ENCODE assay signal across 25 cellular contexts in the genomic region with DNA sequence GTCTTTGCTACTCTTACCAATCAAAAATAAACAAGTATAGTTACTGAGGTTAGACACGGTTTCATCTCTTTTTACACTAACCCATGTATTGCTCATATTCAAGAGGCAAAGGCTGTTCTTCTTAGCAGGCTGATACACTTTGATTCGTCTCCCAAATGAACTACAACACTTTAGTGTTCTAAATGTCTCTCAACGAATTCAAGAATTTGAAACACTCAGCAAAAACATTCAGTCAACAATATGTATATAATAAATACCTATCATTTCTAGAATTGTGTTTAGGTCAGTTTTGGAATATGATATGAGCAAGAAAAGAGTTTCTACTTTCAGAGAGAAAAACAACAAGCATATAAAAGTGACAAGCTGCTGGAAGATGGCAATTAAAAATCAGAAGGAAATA.
A peak's percentile ranks its signal among the peaks of the same experiment; 100 is the strongest.
DNase-seq lines count a peak whose midpoint lies in the region; ATAC-seq, FAIRE-seq and TF ChIP-seq lines count a peak whose summit lies in the region.
"Had no signal": no experiment of that assay in that cellular context is flagged by ENCODE, and none has a peak within 500 bp of the region (broad histone marks: within the 10 kb centered on the region; RNA-seq: fewer than 3 reads in every experiment).

No MANE protein-coding gene starts in this region.

- no peak for TF ChIP-seq CTCF in HepG2 (CRISPR knock-in tag; IDR thresholded peaks at IDR 0.05)
- TF ChIP-seq CTCF in right lobe of liver (IDR thresholded peaks at IDR 0.05), result no peak
- no peak for TF ChIP-seq CTCF in neural progenitor cell (IDR thresholded peaks at IDR 0.05)
- TF ChIP-seq CTCF in GM23338 (conservative IDR thresholded peaks at IDR 0.05; ENCODE audit: low read depth in 2 of 2), result no peak

- TF ChIP-seq EP300 in HepG2 (IDR thresholded peaks at IDR 0.05; ENCODE audit: low read depth in 2 of 2, low read length in 2 of 2) (no peak), HepG2 (CRISPR knock-in tag; IDR thresholded peaks at IDR 0.05; ENCODE audit: borderline replicate concordance) (no peak)

- ATAC-seq in HepG2 (no peak), right lobe of liver (no peak), GM23338 (no peak)
- ATAC-seq: GM12878 had no signal

- no peaks in the 10 kb centered on the region for H3K9me2 ChIP-seq in GM23338 (ENCODE audit: insufficient read depth)

- no peak overlapping the region for H3K4me2 ChIP-seq in HepG2 (ENCODE audit: low read depth, low read length)
- H3K4me2 ChIP-seq in neural progenitor cell, result no peak overlapping the region
- no peak overlapping the region for H3K4me2 ChIP-seq in GM23338
- H3K4me2 ChIP-seq: BLaER1 had no signal

- H3K36me3 ChIP-seq in HepG2 (replicated peaks in 1 of 2; ENCODE audit: control insufficient read depth in 1 of 2, insufficient read depth in 2 of 2, low read length in 2 of 2), result no peaks in the 10 kb centered on the region
- no peaks in the 10 kb centered on the region for H3K36me3 ChIP-seq in right lobe of liver
- H3K36me3 ChIP-seq in neural progenitor cell, result no peaks in the 10 kb centered on the region
- no peaks in the 10 kb centered on the region for H3K36me3 ChIP-seq in GM23338 (ENCODE audit: insufficient read depth)
- H3K36me3 ChIP-seq: BE2C, BLaER1 had no signal

- H3K9ac ChIP-seq in HepG2 (ENCODE audit: insufficient read depth, low read depth, low read length) (no peak overlapping the region), neural progenitor cell (no peak overlapping the region)
- H3K9ac ChIP-seq: BLaER1 had no signal

- peak overlapping the region; percentile 10 for H3K27ac Mint-ChIP-seq in neural progenitor cell
- H3K27ac Mint-ChIP-seq in GM23338, result no peak overlapping the region
- H3K27ac Mint-ChIP-seq: CD14-positive monocyte; CD4-positive, alpha-beta memory T cell; CD4-positive, CD25-positive, alpha-beta regulatory T cell; CD8-positive, alpha-beta memory T cell had no signal

- H3K4me3 Mint-ChIP-seq in neural progenitor cell (no peak overlapping the region), GM23338 (no peak overlapping the region)
- H3K4me3 Mint-ChIP-seq: CD14-positive monocyte; CD4-positive, alpha-beta memory T cell; CD4-positive, CD25-positive, alpha-beta regulatory T cell; CD8-positive, alpha-beta memory T cell had no signal

- H3K4me3 ChIP-seq in HepG2 (replicated peaks in 1 of 3; ENCODE audit: insufficient read depth in 1 of 3, low read depth in 2 of 3, low read length in 3 of 3) (no peak overlapping the region), right lobe of liver (no peak overlapping the region), neural progenitor cell (no peak overlapping the region), GM23338 (no peak overlapping the region)
- H3K4me3 ChIP-seq: BLaER1, GM12878 had no signal

- CTCF ChIA-PET in HepG2 (lab: Yijun Ruan, JAX; ENCODE audit: low intra/inter-chr PET ratio, low total read pairs), result no interaction called here

- no peaks in the 10 kb centered on the region for H3K79me2 ChIP-seq in HepG2 (ENCODE audit: insufficient read depth, low read length)
- no peaks in the 10 kb centered on the region for H3K79me2 ChIP-seq in neural progenitor cell (ENCODE audit: low read depth)
- no peaks in the 10 kb centered on the region for H3K79me2 ChIP-seq in GM23338 (replicated peaks; ENCODE audit: insufficient read depth)

- H3K9me3 Mint-ChIP-seq in neural progenitor cell (no peaks in the 10 kb centered on the region), GM23338 (peaks cover 4% of the 10 kb centered on the region; the same call in 1 of the 3 replicates)

- TF ChIP-seq POLR2A in HepG2 (IDR thresholded peaks at IDR 0.05; ENCODE audit: insufficient read depth in 1 of 2, low read depth in 2 of 2, low read length in 2 of 2), result no peak
- no peak for TF ChIP-seq POLR2A in right lobe of liver (IDR thresholded peaks at IDR 0.05)

- H3F3A ChIP-seq in neural progenitor cell (ENCODE audit: low read depth) (no peaks in the 10 kb centered on the region), GM23338 (replicated peaks; ENCODE audit: low read depth) (no peaks in the 10 kb centered on the region)

- H2AFZ ChIP-seq in HepG2 (ENCODE audit: low read length), result no peak overlapping the region
- H2AFZ ChIP-seq in neural progenitor cell (replicated peaks), result no peak overlapping the region
- H2AFZ ChIP-seq in GM23338, result no peak overlapping the region

- no peak for FAIRE-seq in HepG2 (lab: Jason Lieb, UNC)
- FAIRE-seq: GM12878, GM12892, GM18507 had no signal

- TF ChIP-seq RAD21 in HepG2 (CRISPR knock-in tag; IDR thresholded peaks at IDR 0.05), result no peak

- H4K20me1 ChIP-seq in HepG2 (ENCODE audit: insufficient read depth, low read length) (no peaks in the 10 kb centered on the region), neural progenitor cell (ENCODE audit: low read depth) (no peaks in the 10 kb centered on the region), GM23338 (replicated peaks; ENCODE audit: insufficient read depth) (no peaks in the 10 kb centered on the region)
- H4K20me1 ChIP-seq: BLaER1 had no signal

- no peaks in the 10 kb centered on the region for H3K4me1 Mint-ChIP-seq in neural progenitor cell
- no peaks in the 10 kb centered on the region for H3K4me1 Mint-ChIP-seq in GM23338
- H3K4me1 Mint-ChIP-seq: CD14-positive monocyte had no signal

- no TSS peak for BruUV-seq in HepG2 (replicated peaks; lab: Mats Ljungman, UMichigan)

- H3K27me3 Mint-ChIP-seq in neural progenitor cell (ENCODE audit: insufficient read depth, low read depth), result no peaks in the 10 kb centered on the region
- H3K27me3 Mint-ChIP-seq in GM23338 (ENCODE audit: insufficient read depth, low read depth, poor library complexity), result no peaks in the 10 kb centered on the region
- H3K27me3 Mint-ChIP-seq: CD4-positive, alpha-beta memory T cell; CD4-positive, CD25-positive, alpha-beta regulatory T cell had no signal

- H3K27ac ChIP-seq in HepG2 (ENCODE audit: extremely low read length, insufficient read depth, low read length), result no peak overlapping the region
- no peak overlapping the region for H3K27ac ChIP-seq in right lobe of liver
- H3K27ac ChIP-seq in neural progenitor cell, result no peak overlapping the region
- H3K27ac ChIP-seq in GM23338 (ENCODE audit: low read depth), result no peak overlapping the region
- H3K27ac ChIP-seq: 22Rv1, BLaER1 had no signal

- in situ Hi-C loops in HepG2 (cut with HindIII; ENCODE audit: extremely low pct_ligation_motif_present, low pct_unique_long_range_greater_than_20kb), result no loop called here

- no peak for DNase-seq in HepG2 (ENCODE audit: low spot score)
- no peak for DNase-seq in right lobe of liver
- DNase-seq in neural progenitor cell (ENCODE audit: low spot score), result no peak
- no peak for DNase-seq in effector CD4-positive, alpha-beta T cell
- DNase-seq in GM23338 (ENCODE audit: low spot score), result no peak
- DNase-seq: ACHN; BE2C; C1 segment of cervical spinal cord; CD4-positive, alpha-beta memory T cell; CD4-positive, CD25-positive, alpha-beta regulatory T cell; CD8-positive, alpha-beta memory T cell; COR-L47; DMS 273 treated with DMSO at 0.1 percent for 48 hours; DMS153; DMS53; DMS79; DND-41; EL; GDM1 had no signal

- H3K36me3 Mint-ChIP-seq in neural progenitor cell (no peaks in the 10 kb centered on the region), GM23338 (ENCODE audit: low read depth) (peaks cover 3% of the 10 kb centered on the region)
- H3K36me3 Mint-ChIP-seq: CD14-positive monocyte; CD4-positive, CD25-positive, alpha-beta regulatory T cell had no signal

- 0% methylated on average over 3 of the region's 3 CpGs for WGBS in HepG2 (ENCODE audit: low lambda C conversion rate)
- WGBS in right lobe of liver (ENCODE audit: insufficient coverage, low coverage, low lambda C conversion rate, missing lambda C conversion rate), result 37% methylated on average over 3 of the region's 3 CpGs

- H3K9me3 ChIP-seq in HepG2 (ENCODE audit: low read length) (no peaks in the 10 kb centered on the region; the same call in 1 of the 2 replicates), right lobe of liver (no peaks in the 10 kb centered on the region), neural progenitor cell (ENCODE audit: low read depth) (no peaks in the 10 kb centered on the region)
- H3K9me3 ChIP-seq: BE2C, BLaER1 had no signal

- POLR2A ChIA-PET in HepG2 (lab: Yijun Ruan, JAX), result no interaction called here

- H3K27me3 ChIP-seq in HepG2 (ENCODE audit: control insufficient read depth in 1 of 2, insufficient read depth in 2 of 2, low read length in 2 of 2) (no peaks in the 10 kb centered on the region), right lobe of liver (no peaks in the 10 kb centered on the region), neural progenitor cell (no peaks in the 10 kb centered on the region), GM23338 (ENCODE audit: insufficient read depth) (no peaks in the 10 kb centered on the region)
- H3K27me3 ChIP-seq: BE2C, BLaER1 had no signal

- H3K4me1 ChIP-seq in HepG2 (ENCODE audit: insufficient read depth, low read length), result no peaks in the 10 kb centered on the region
- no peaks in the 10 kb centered on the region for H3K4me1 ChIP-seq in right lobe of liver
- H3K4me1 ChIP-seq in neural progenitor cell, result no peaks in the 10 kb centered on the region
- H3K4me1 ChIP-seq in GM23338 (ENCODE audit: insufficient read depth), result no peaks in the 10 kb centered on the region
- H3K4me1 ChIP-seq: BE2C, BLaER1 had no signal

- intact Hi-C loops in HepG2 (cut with micrococcal nuclease; ENCODE audit: unreplicated experiment), result no loop called here
- intact Hi-C loops in right lobe of liver (cut with DNase I), result no loop called here

TF ChIP-seq in HepG2, 621 proteins besides CTCF, POLR2A, EP300 and RAD21:
- peak; percentile 12 to 57; a peak in 1 of 4 replicates for TF ChIP-seq MAFK (conservative IDR thresholded peaks at IDR 0.05 in 1 of 2, IDR thresholded peaks at IDR 0.05 in 1 of 2; ENCODE audit: low read length in 2 of 2)
- TF ChIP-seq NFKBIZ (CRISPR knock-in tag; IDR thresholded peaks at IDR 0.05), result no peak
- no peak for TF ChIP-seq MTA3 (CRISPR knock-in tag; IDR thresholded peaks at IDR 0.05)
- TF ChIP-seq MAFF (IDR thresholded peaks at IDR 0.05; ENCODE audit: low read depth, low read length), result 0 out of 2 replicates have a peak, but pooled peaks have one; percentile 24

TF ChIP-seq in GM23338, 12 proteins besides CTCF, POLR2A, EP300 and RAD21 (continues in another document):
- TF ChIP-seq STAT1 (IDR thresholded peaks at IDR 0.05; ENCODE audit: unreplicated experiment) (no peak), CREB1 (CRISPR knock-in tag; IDR thresholded peaks at IDR 0.05; ENCODE audit: low read depth) (no peak), JUNB (IDR thresholded peaks at IDR 0.05; ENCODE audit: unreplicated experiment) (no peak), POLR2AphosphoS5 (IDR thresholded peaks at IDR 0.05; ENCODE audit: low read depth) (no peak), ZNF114 (CRISPR knock-in tag; IDR thresholded peaks at IDR 0.05) (no peak), ZNF331 (CRISPR knock-in tag; IDR thresholded peaks at IDR 0.05; ENCODE audit: low read depth) (no peak), NANOG (IDR thresholded peaks at IDR 0.05; ENCODE audit: borderline replicate concordance) (no peak), EZH2phosphoT487 (IDR thresholded peaks at IDR 0.05; ENCODE audit: unreplicated experiment) (no peak)
